In genomic region chr3:42012378-42012934, GRCh38 we compare ENCODE assay signal across 8 cellular contexts. TPM values are rescaled to one million over a fixed set of nuclear protein-coding genes. Genes with fewer than 3 reads are reported as not detected.
DNase-seq lines count a peak whose midpoint lies in the region; ATAC-seq and TF ChIP-seq lines count a peak whose summit lies in the region.

No MANE protein-coding gene starts in this region.

- peaks cover 12% of the 10 kb centered on the region for H3K36me3 Mint-ChIP-seq in stimulated activated naive CD8-positive, alpha-beta T cell treated with anti-CD3 and anti-CD28 coated beads, Interleukin-15, Interleukin-2, amounts not matched to agents 100 ng/mL and 50 ng/mL, for 24 hours (ENCODE audit: low read depth)
- H3K36me3 Mint-ChIP-seq in activated B cell treated with CpG ODN at 0.5 μM for 24 hours (ENCODE audit: low read depth) (peaks cover 12% of the 10 kb centered on the region), memory B cell (no peaks in the 10 kb centered on the region)

- no peaks in the 10 kb centered on the region for H3K36me3 ChIP-seq in SJCRH30

- TF ChIP-seq CTCF in activated B cell treated with CpG ODN at 0.5 μM for 24 hours (IDR thresholded peaks at IDR 0.05): no peak
- no peak for TF ChIP-seq CTCF in GM13977 (IDR thresholded peaks at IDR 0.05; ENCODE audit: extremely low read depth, insufficient read depth, missing control alignments)

- POLR2A ChIA-PET in activated B cell treated with CpG ODN at 0.5 μM for 24 hours (lab: Charles Lee): interaction anchor here (0.5 to 2.9 kb wide), 30 partner anchors 8 to 1560 kb away, joined by 3 to 48 read pairs (median 5); partner anchors contain the start of genes CTNNB1, NKTR, RPL14 and TRAK1

- peak overlapping the region; percentile 84 for H3K4me3 Mint-ChIP-seq in stimulated activated naive CD8-positive, alpha-beta T cell treated with anti-CD3 and anti-CD28 coated beads, Interleukin-15, Interleukin-2, amounts not matched to agents 100 ng/mL and 50 ng/mL, for 24 hours
- peak overlapping the region; percentile 97 for H3K4me3 Mint-ChIP-seq in activated B cell treated with CpG ODN at 0.5 μM for 24 hours
- peak overlapping the region; percentile 94 for H3K4me3 Mint-ChIP-seq in memory B cell

- no peaks in the 10 kb centered on the region for H3K9me3 ChIP-seq in SJCRH30 (replicated peaks)

- CTCF ChIA-PET in activated B cell treated with CpG ODN at 0.5 μM for 24 hours (lab: Charles Lee): interaction anchor here (0.7 to 1.9 kb wide), 8 partner anchors 14 to 87 kb away, joined by 3 to 14 read pairs (median 3); partner anchors contain the start of gene ULK4

- H3K4me3 ChIP-seq in SJCRH30: no peak overlapping the region; the same call in 1 of the 2 replicates

- no peak overlapping the region for H3K27ac ChIP-seq in SJCRH30

- in situ Hi-C loops in GM13977 (cut with MboI; ENCODE audit: low pct_unique_long_range_greater_than_20kb, low sequenced_read_pairs, unreplicated experiment): no loop called here

- ATAC-seq in stimulated activated naive CD8-positive, alpha-beta T cell treated with anti-CD3 and anti-CD28 coated beads, Interleukin-15, Interleukin-2, amounts not matched to agents 100 U/mL and 50 U/mL, for 24 hours: no peak
- ATAC-seq in HG03064 (IDR thresholded peaks at IDR 0.05; ENCODE audit: low read depth, unreplicated experiment): peak; percentile 15
- ATAC-seq in activated B cell treated with CpG ODN at 0.5 μM for 24 hours (ENCODE audit: low read depth): peak; percentile 36
- peak; percentile 57 for ATAC-seq in memory B cell (ENCODE audit: low read depth)

- no peaks in the 10 kb centered on the region; the same call in 1 of the 2 replicates for H3K4me1 ChIP-seq in SJCRH30

- peak overlapping the region; percentile 92 for H3K27ac Mint-ChIP-seq in stimulated activated naive CD8-positive, alpha-beta T cell treated with anti-CD3 and anti-CD28 coated beads, Interleukin-15, Interleukin-2, amounts not matched to agents 100 ng/mL and 50 ng/mL, for 24 hours
- peak overlapping the region; percentile 99 for H3K27ac Mint-ChIP-seq in activated B cell treated with CpG ODN at 0.5 μM for 24 hours
- peak overlapping the region; percentile 91 for H3K27ac Mint-ChIP-seq in memory B cell

- no peaks in the 10 kb centered on the region for H3K27me3 ChIP-seq in SJCRH30

- no peak for DNase-seq in stimulated activated naive CD8-positive, alpha-beta T cell treated with anti-CD3 and anti-CD28 coated beads, Interleukin-15, Interleukin-2, amounts not matched to agents 100 U/mL and 50 U/mL, for 24 hours
- DNase-seq in activated B cell treated with CpG ODN at 0.5 μM for 24 hours (no peak), memory B cell (ENCODE audit: low spot score in 2 of 2) (peak; percentile 53 to 73), foreskin melanocyte (no peak), GM13977 (ENCODE audit: low spot score) (no peak), SJCRH30 (no peak)

- no peaks in the 10 kb centered on the region for H3K9me3 Mint-ChIP-seq in stimulated activated naive CD8-positive, alpha-beta T cell treated with anti-CD3 and anti-CD28 coated beads, Interleukin-15, Interleukin-2, amounts not matched to agents 100 ng/mL and 50 ng/mL, for 24 hours
- H3K9me3 Mint-ChIP-seq in activated B cell treated with CpG ODN at 0.5 μM for 24 hours: no peaks in the 10 kb centered on the region
- H3K9me3 Mint-ChIP-seq in memory B cell: no peaks in the 10 kb centered on the region

- H3K27me3 Mint-ChIP-seq in stimulated activated naive CD8-positive, alpha-beta T cell treated with anti-CD3 and anti-CD28 coated beads, Interleukin-15, Interleukin-2, amounts not matched to agents 100 ng/mL and 50 ng/mL, for 24 hours: no peaks in the 10 kb centered on the region
- H3K27me3 Mint-ChIP-seq in activated B cell treated with CpG ODN at 0.5 μM for 24 hours: no peaks in the 10 kb centered on the region
- no peaks in the 10 kb centered on the region for H3K27me3 Mint-ChIP-seq in memory B cell

- intact Hi-C loops in activated B cell treated with CpG ODN at 0.5 μM for 24 hours (cut with micrococcal nuclease): loop anchor here (2.0 to 5.0 kb wide), 4 partner anchors 120 to 814 kb away; partner anchors contain the start of genes CTNNB1 and NKTR

- H3K4me1 Mint-ChIP-seq in stimulated activated naive CD8-positive, alpha-beta T cell treated with anti-CD3 and anti-CD28 coated beads, Interleukin-15, Interleukin-2, amounts not matched to agents 100 ng/mL and 50 ng/mL, for 24 hours (ENCODE audit: low read depth): peaks cover 51% of the 10 kb centered on the region
- H3K4me1 Mint-ChIP-seq in activated B cell treated with CpG ODN at 0.5 μM for 24 hours (peaks cover 60% of the 10 kb centered on the region), memory B cell (peaks cover 43% of the 10 kb centered on the region)

RNA-seq across cellular contexts. Expression of gene ULK4, which starts 50.6 kb away (rescaled TPM):
- total RNA-seq in activated B cell treated with CpG ODN at 0.5 μM for 24 hours: 16.8 and 18.6 TPM in 2 replicates
- 6.3 and 6.4 TPM in 2 replicates for total RNA-seq in SJCRH30 (2014; rRNA removed; shearing (Covaris generic))

Comparison
In these comparisons a context has a peak if more than half of its experiments do, and no peak if none do; other contexts are left out.
1. DNase-seq: peak in memory B cell (2 of 2); none in stimulated activated naive CD8-positive, alpha-beta T cell treated with anti-CD3 and anti-CD28 coated beads, Interleukin-15, Interleukin-2, amounts not matched to agents 100 U/mL and 50 U/mL, for 24 hours (single experiment), activated B cell treated with CpG ODN at 0.5 μM for 24 hours (single experiment), foreskin melanocyte (single experiment), GM13977 (single experiment) and SJCRH30 (0 of 2).
2. Peak in every context shown above with its lines, with median percentiles within 50 percentile points of each other: H3K27ac Mint-ChIP-seq and H3K4me3 Mint-ChIP-seq.